Comparison of ENCODE assay signal across 15 cellular contexts in genomic region chr16:4495766-4496165, GRCh38. TPM values are rescaled to one million over a fixed set of nuclear protein-coding genes. Genes with fewer than 3 reads are reported as not detected.
DNase-seq lines count a peak whose midpoint lies in the region; ATAC-seq, FAIRE-seq and TF ChIP-seq lines count a peak whose summit lies in the region.
"Had no signal": no experiment of that assay in that cellular context is flagged by ENCODE, and none has a peak within 500 bp of the region (broad histone marks: within the 10 kb centered on the region; RNA-seq: fewer than 3 reads in every experiment).

No MANE protein-coding gene starts in this region.

- H3K36me3 ChIP-seq in CD4-positive, CD25-positive, alpha-beta regulatory T cell (ENCODE audit: control insufficient read depth, insufficient read depth, low read length): peaks cover 22% of the 10 kb centered on the region
- H3K36me3 ChIP-seq in astrocyte (ENCODE audit: insufficient read depth, low read length): peaks cover 9% of the 10 kb centered on the region

- peaks cover 27% of the 10 kb centered on the region for H3K4me1 ChIP-seq in CD4-positive, CD25-positive, alpha-beta regulatory T cell (ENCODE audit: control insufficient read depth, insufficient read depth, low read length, poor library complexity, severe bottlenecking)
- H3K4me1 ChIP-seq in astrocyte (ENCODE audit: insufficient read depth, low read length): peaks cover 33% of the 10 kb centered on the region

- H2AFZ ChIP-seq in astrocyte (ENCODE audit: low read depth, low read length): no peak overlapping the region

- peaks cover 29 to 89% (median 58%) of the 10 kb centered on the region in 4 donors for H3K4me1 Mint-ChIP-seq in CD4-positive, CD25-positive, alpha-beta regulatory T cell
- peaks cover 40% of the 10 kb centered on the region for H3K4me1 Mint-ChIP-seq in astrocyte (ENCODE audit: low read depth, unreplicated experiment)
- H3K4me1 Mint-ChIP-seq in naive thymus-derived CD8-positive, alpha-beta T cell: peaks cover 43 to 93% (median 88%) of the 10 kb centered on the region in 4 donors

- ATAC-seq in CD4-positive, CD25-positive, alpha-beta regulatory T cell (ENCODE audit: low read depth in 2 of 2): no peak
- ATAC-seq in naive thymus-derived CD8-positive, alpha-beta T cell: no peak

- peak overlapping the region; percentile 52 for H3K4me2 ChIP-seq in astrocyte (ENCODE audit: low read length)
- H3K4me2 ChIP-seq: BLaER1 treated with 17β-estradiol and CSF1 and Interleukin-3, amounts not matched to agents 10 nM and 100 nM had no signal

- H3K36me3 Mint-ChIP-seq in CD4-positive, CD25-positive, alpha-beta regulatory T cell: peaks cover 29% of the 10 kb centered on the region
- H3K36me3 Mint-ChIP-seq in astrocyte (ENCODE audit: low read depth, unreplicated experiment): peaks cover 9% of the 10 kb centered on the region
- peaks cover 0 to 54% (median 0%) of the 10 kb centered on the region in 3 donors for H3K36me3 Mint-ChIP-seq in naive thymus-derived CD8-positive, alpha-beta T cell

- TF ChIP-seq CTCF in astrocyte (IDR thresholded peaks at IDR 0.05; ENCODE audit: insufficient read depth, low read depth, low read length): no peak

- TF ChIP-seq POLR2A in erythroblast (IDR thresholded peaks at IDR 0.05; ENCODE audit: low read length): no peak

- H3K9me3 ChIP-seq in CD4-positive, CD25-positive, alpha-beta regulatory T cell (ENCODE audit: control insufficient read depth in 2 of 2, low read length in 2 of 2): no peaks in the 10 kb centered on the region
- H3K9me3 ChIP-seq in astrocyte (ENCODE audit: insufficient read depth, low read depth, low read length): no peaks in the 10 kb centered on the region
- H3K9me3 ChIP-seq: BLaER1 treated with 17β-estradiol and CSF1 and Interleukin-3, amounts not matched to agents 10 nM and 100 nM; left lung had no signal

- no peak overlapping the region for H3K27ac ChIP-seq in CD4-positive, CD25-positive, alpha-beta regulatory T cell (ENCODE audit: insufficient read depth, low read length, poor library complexity, severe bottlenecking)
- H3K27ac ChIP-seq in astrocyte (ENCODE audit: low read depth, low read length): peak overlapping the region; percentile 73
- H3K27ac ChIP-seq: BLaER1 treated with 17β-estradiol and CSF1 and Interleukin-3, amounts not matched to agents 10 nM and 100 nM; SK-N-MC had no signal

- no peaks in the 10 kb centered on the region for H3K27me3 Mint-ChIP-seq in CD4-positive, CD25-positive, alpha-beta regulatory T cell
- no peaks in the 10 kb centered on the region for H3K27me3 Mint-ChIP-seq in astrocyte (ENCODE audit: low read depth, unreplicated experiment)
- no peaks in the 10 kb centered on the region for H3K27me3 Mint-ChIP-seq in naive thymus-derived CD8-positive, alpha-beta T cell
- H3K27me3 Mint-ChIP-seq: brain had no signal

- no peaks in the 10 kb centered on the region for H3K27me3 ChIP-seq in CD4-positive, CD25-positive, alpha-beta regulatory T cell (ENCODE audit: control insufficient read depth, insufficient read depth, low read length)
- H3K27me3 ChIP-seq in astrocyte (ENCODE audit: insufficient read depth, low read length): no peaks in the 10 kb centered on the region
- H3K27me3 ChIP-seq: BLaER1 treated with 17β-estradiol and CSF1 and Interleukin-3, amounts not matched to agents 10 nM and 100 nM; left lung had no signal

- no peak overlapping the region for H3K4me3 ChIP-seq in CD4-positive, CD25-positive, alpha-beta regulatory T cell (ENCODE audit: low read depth, low read length)
- no peak overlapping the region for H3K4me3 ChIP-seq in astrocyte (ENCODE audit: insufficient read depth, low read depth, low read length)
- H3K4me3 ChIP-seq: BLaER1 treated with 17β-estradiol and CSF1 and Interleukin-3, amounts not matched to agents 10 nM and 100 nM; left lung; SK-N-MC had no signal

- FAIRE-seq in astrocyte (lab: Jason Lieb, UNC): no peak
- FAIRE-seq: TTC549 had no signal

- peaks cover 35% of the 10 kb centered on the region for H4K20me1 ChIP-seq in astrocyte (ENCODE audit: insufficient read depth, low read length)

- DNase-seq in CD4-positive, CD25-positive, alpha-beta regulatory T cell: no peak
- DNase-seq in ELR (ENCODE audit: low read depth): peak; percentile 24
- DNase-seq in astrocyte (ENCODE audit: low read depth): no peak
- DNase-seq in naive thymus-derived CD8-positive, alpha-beta T cell: no peak
- DNase-seq in erythroblast (lab: John Stamatoyannopoulos, UW): no peak
- DNase-seq in stimulated activated CD4-positive, alpha-beta T cell treated with anti-CD3 and anti-CD28 coated beads, Interleukin-2, amount 100 ng/mL, for 48 hours: no peak
- DNase-seq in NOMO-1 treated with dmso at 0.1 percent for 144 hours (lab: John Stamatoyannopoulos, UW; ENCODE audit: unreplicated experiment): no peak
- DNase-seq: activated CD8-positive, alpha-beta memory T cell treated with anti-CD3 and anti-CD28 coated beads for 24 hours; hypothalamus; left lung; NCI-H1436 had no signal

- no peak overlapping the region for H3K4me3 Mint-ChIP-seq in CD4-positive, CD25-positive, alpha-beta regulatory T cell
- H3K4me3 Mint-ChIP-seq in astrocyte (ENCODE audit: unreplicated experiment): peak overlapping the region; percentile 54
- peak overlapping the region in 1 of 10 donors; percentile 46 for H3K4me3 Mint-ChIP-seq in naive thymus-derived CD8-positive, alpha-beta T cell
- H3K4me3 Mint-ChIP-seq: brain had no signal

- H3K79me2 ChIP-seq in astrocyte (ENCODE audit: insufficient read depth, low read length): peaks cover 56% of the 10 kb centered on the region

- peak overlapping the region in 2 of 3 donors; percentile 43 to 62 for H3K27ac Mint-ChIP-seq in CD4-positive, CD25-positive, alpha-beta regulatory T cell
- peak overlapping the region; percentile 85 for H3K27ac Mint-ChIP-seq in astrocyte (ENCODE audit: unreplicated experiment)
- peak overlapping the region; percentile 24 to 99 (median 84) for H3K27ac Mint-ChIP-seq in naive thymus-derived CD8-positive, alpha-beta T cell
- H3K27ac Mint-ChIP-seq: brain had no signal

- peak overlapping the region; percentile 12 for H3K9ac ChIP-seq in astrocyte (ENCODE audit: low read length)
- H3K9ac ChIP-seq: BLaER1 treated with 17β-estradiol and CSF1 and Interleukin-3, amounts not matched to agents 10 nM and 100 nM had no signal

- POLR2A ChIA-PET in naive thymus-derived CD8-positive, alpha-beta T cell (lab: Charles Lee): interaction anchor here (0.6 to 14.9 kb wide), 5 partner anchors 9 to 77 kb away, joined by 3 to 207 read pairs (median 4); no protein-coding TSS in a partner anchor

- no peaks in the 10 kb centered on the region for H3K9me3 Mint-ChIP-seq in CD4-positive, CD25-positive, alpha-beta regulatory T cell
- H3K9me3 Mint-ChIP-seq in astrocyte (ENCODE audit: unreplicated experiment): no peaks in the 10 kb centered on the region
- H3K9me3 Mint-ChIP-seq in naive thymus-derived CD8-positive, alpha-beta T cell: no peaks in the 10 kb centered on the region
- H3K9me3 Mint-ChIP-seq: brain had no signal

RNA-seq across cellular contexts. Expression of gene HMOX2, which starts 19.6 kb away (rescaled TPM):
- 41.2 TPM for total RNA-seq in CD4-positive, CD25-positive, alpha-beta regulatory T cell
- polyA plus RNA-seq in CD4-positive, CD25-positive, alpha-beta regulatory T cell: 100 to 1,000 TPM; 104 to 145 (median 126) TPM
- 53.1 and 64.9 TPM in 2 replicates for total RNA-seq in astrocyte
- 10 to 100 TPM; 64.3 to 71.9 TPM for total RNA-seq in naive thymus-derived CD8-positive, alpha-beta T cell
- 100 to 1,000 TPM; 123 to 210 (median 145) TPM for polyA plus RNA-seq in naive thymus-derived CD8-positive, alpha-beta T cell

RNA-seq across cellular contexts. Expression of gene NMRAL1, which starts 21.3 kb away (rescaled TPM):
- 40.7 TPM for total RNA-seq in CD4-positive, CD25-positive, alpha-beta regulatory T cell
- 10 to 100 TPM; 45.6 to 61.7 (median 51.6) TPM for polyA plus RNA-seq in CD4-positive, CD25-positive, alpha-beta regulatory T cell
- total RNA-seq in astrocyte: 28.5 and 31.2 TPM in 2 replicates
- 10 to 100 TPM; 53.7 to 63.1 TPM for total RNA-seq in naive thymus-derived CD8-positive, alpha-beta T cell
- polyA plus RNA-seq in naive thymus-derived CD8-positive, alpha-beta T cell: 10 to 100 TPM; 52.3 to 67.9 (median 62.9) TPM

RNA-seq across cellular contexts. Expression of gene CDIP1, which starts 42.8 kb away (rescaled TPM):
- total RNA-seq in CD4-positive, CD25-positive, alpha-beta regulatory T cell: 29.8 TPM
- 10 to 100 TPM; 16.4 to 29.6 (median 20.8) TPM for polyA plus RNA-seq in CD4-positive, CD25-positive, alpha-beta regulatory T cell
- total RNA-seq in astrocyte: 56.9 and 64.7 TPM in 2 replicates
- 10 to 100 TPM; 23.4 to 25.5 TPM for total RNA-seq in naive thymus-derived CD8-positive, alpha-beta T cell
- 10 to 100 TPM; 18.2 to 25.3 (median 25.0) TPM for polyA plus RNA-seq in naive thymus-derived CD8-positive, alpha-beta T cell
